ENCODE assay signal across 19 cellular contexts in genomic region chr20:36632487-36633284, GRCh38. TPM values are rescaled to one million over a fixed set of nuclear protein-coding genes. Genes with fewer than 3 reads are reported as not detected.
DNase-seq lines count a peak whose midpoint lies in the region; ATAC-seq and TF ChIP-seq lines count a peak whose summit lies in the region.
"Had no signal": no experiment of that assay in that cellular context is flagged by ENCODE, and none has a peak within 500 bp of the region (broad histone marks: within the 10 kb centered on the region; RNA-seq: fewer than 3 reads in every experiment).

No MANE protein-coding gene starts in this region.

- POLR2A ChIA-PET in CD8-positive, alpha-beta T cell (lab: Charles Lee), result interaction anchor here (10.0 kb wide), 1 partner anchor 10 kb away, joined by 73 read pairs; the partner anchor contains the start of gene SLA2

- H2AK5ac ChIP-seq in H9 (ENCODE audit: insufficient read length, low read length), result no peak overlapping the region

- H2BK12ac ChIP-seq in H9 (ENCODE audit: insufficient read length, low read depth, low read length), result no peak overlapping the region

- no peak overlapping the region for H3K56ac ChIP-seq in H9 (ENCODE audit: insufficient read length, low read depth, low read length)

- no peak overlapping the region for H4K91ac ChIP-seq in H9 (ENCODE audit: insufficient read length, low read depth, low read length)

- H3K4me1 ChIP-seq in CD8-positive, alpha-beta T cell (ENCODE audit: insufficient read depth, low read length), result peaks cover 39% of the 10 kb centered on the region
- H3K4me1 ChIP-seq in H9 (ENCODE audit: insufficient read depth, low read length) (no peaks in the 10 kb centered on the region; the same call in 1 of the 2 replicates), mucosa of descending colon (ENCODE audit: low read depth) (no peaks in the 10 kb centered on the region)
- H3K4me1 ChIP-seq: gastrocnemius medialis, pancreas, stomach, vagina had no signal

- H3K23me2 ChIP-seq in H9 (ENCODE audit: insufficient read length, low read depth, low read length, poor library complexity, severe bottlenecking), result no peaks in the 10 kb centered on the region

- H2BK15ac ChIP-seq in H9 (ENCODE audit: low read depth, low read length), result no peak overlapping the region

- H2BK20ac ChIP-seq in H9 (ENCODE audit: low read depth, low read length, poor library complexity, severe bottlenecking), result no peak overlapping the region

- H3K9me3 Mint-ChIP-seq in CD8-positive, alpha-beta T cell, result no peaks in the 10 kb centered on the region
- H3K9me3 Mint-ChIP-seq in H9, result no peaks in the 10 kb centered on the region
- no peaks in the 10 kb centered on the region for H3K9me3 Mint-ChIP-seq in activated naive CD4-positive, alpha-beta T cell treated with anti-CD3 and anti-CD28 coated beads, Interleukin-2, amount 50 U/mL, for 72 hours
- H3K9me3 Mint-ChIP-seq in immature natural killer cell, result no peaks in the 10 kb centered on the region

- WGBS in H9 (ENCODE audit: extremely low coverage, insufficient read length, low lambda C conversion rate), result no CpG with 5 or more reads among the region's 14 CpGs

- H3K36me3 ChIP-seq in CD8-positive, alpha-beta T cell (ENCODE audit: insufficient read depth, low read length), result peaks cover 39% of the 10 kb centered on the region
- H3K36me3 ChIP-seq in mucosa of descending colon (ENCODE audit: low read depth), result no peaks in the 10 kb centered on the region
- H3K36me3 ChIP-seq: gastrocnemius medialis, pancreas, stomach, vagina had no signal

- no peak overlapping the region for H4K5ac ChIP-seq in H9 (ENCODE audit: insufficient read length, low read depth, low read length)

- H3K79me1 ChIP-seq in H9 (ENCODE audit: insufficient read depth, low read depth, low read length, poor library complexity, severe bottlenecking), result no peaks in the 10 kb centered on the region

- no peak overlapping the region; the same call in 1 of the 2 replicates for H3K14ac ChIP-seq in H9 (ENCODE audit: insufficient read depth, low read length)

- no peaks in the 10 kb centered on the region for H3K79me2 ChIP-seq in H9 (ENCODE audit: insufficient read depth, low read length)

- no peak overlapping the region for H4K8ac ChIP-seq in H9 (replicated peaks; ENCODE audit: insufficient read length, low read depth, low read length)

- H4K20me1 ChIP-seq in H9 (ENCODE audit: control insufficient read depth, insufficient read depth, insufficient read length), result no peaks in the 10 kb centered on the region

- no peak overlapping the region for H2BK120ac ChIP-seq in H9 (ENCODE audit: low read depth, low read length, poor library complexity, severe bottlenecking)

- H3K4me2 ChIP-seq in H9 (ENCODE audit: insufficient read depth, insufficient read length, low read length), result no peak overlapping the region
- H3K4me2 ChIP-seq: smooth muscle cell had no signal

- no peaks in the 10 kb centered on the region for H3K9me3 ChIP-seq in CD8-positive, alpha-beta T cell (ENCODE audit: low read length)
- H3K9me3 ChIP-seq in H9 (ENCODE audit: control insufficient read depth, low read depth, low read length) (no peaks in the 10 kb centered on the region), mucosa of descending colon (no peaks in the 10 kb centered on the region)
- H3K9me3 ChIP-seq: gastrocnemius medialis, pancreas, stomach, vagina had no signal

- no peaks in the 10 kb centered on the region for H3K27me3 ChIP-seq in CD8-positive, alpha-beta T cell (ENCODE audit: insufficient read depth, low read length)
- no peaks in the 10 kb centered on the region for H3K27me3 ChIP-seq in H9 (ENCODE audit: insufficient read depth, low read length)
- H3K27me3 ChIP-seq: gastrocnemius medialis, pancreas, stomach, vagina had no signal

- H3T11ph ChIP-seq in H9 (ENCODE audit: low read length), result no peak overlapping the region

- H3K4ac ChIP-seq in H9 (ENCODE audit: low read depth, low read length), result no peak overlapping the region

- H2BK5ac ChIP-seq in H9 (ENCODE audit: insufficient read length, low read length), result no peak overlapping the region

- no peak overlapping the region for H2AFZ ChIP-seq in H9 (ENCODE audit: low read length)

- TF ChIP-seq CTCF in CD8-positive, alpha-beta T cell (IDR thresholded peaks at IDR 0.05), result no peak
- TF ChIP-seq CTCF in H9 (conservative IDR thresholded peaks at IDR 0.05) (peak; percentile 66), mucosa of descending colon (IDR thresholded peaks at IDR 0.05) (no peak)

- no peak overlapping the region for H3K4me3 Mint-ChIP-seq in CD8-positive, alpha-beta T cell
- H3K4me3 Mint-ChIP-seq in H9, result no peak overlapping the region
- no peak overlapping the region for H3K4me3 Mint-ChIP-seq in immature natural killer cell
- H3K4me3 Mint-ChIP-seq: activated naive CD8-positive, alpha-beta T cell had no signal

- CTCF ChIA-PET in CD8-positive, alpha-beta T cell (lab: Charles Lee), result interaction anchor here (0.7 to 1.9 kb wide), 3 partner anchors 15 to 21 kb away, joined by 3 to 8 read pairs (median 4); no protein-coding TSS in a partner anchor

- DNase-seq in CD8-positive, alpha-beta T cell, result no peak
- peak; percentile 86 for DNase-seq in H9
- DNase-seq in activated naive CD4-positive, alpha-beta T cell treated with anti-CD3 and anti-CD28 coated beads, Interleukin-2, amount 50 U/mL, for 72 hours (ENCODE audit: low spot score in 2 of 2), result no peak
- DNase-seq in immature natural killer cell, result no peak
- DNase-seq in mucosa of descending colon, result no peak
- DNase-seq: DND-41, gastrocnemius medialis, KG1, NCI-H1417 treated with DMSO at 0.1 percent for 48 hours, NCI-H226, pancreas, SIG-M5, stomach had no signal

- H3K27me3 Mint-ChIP-seq in CD8-positive, alpha-beta T cell (ENCODE audit: low read depth), result no peaks in the 10 kb centered on the region
- no peaks in the 10 kb centered on the region for H3K27me3 Mint-ChIP-seq in H9 (ENCODE audit: low read depth)
- peaks cover 16 to 36% (median 23%) of the 10 kb centered on the region in 3 donors for H3K27me3 Mint-ChIP-seq in immature natural killer cell (ENCODE audit: low read depth in 3 of 3)
- H3K27me3 Mint-ChIP-seq: activated naive CD8-positive, alpha-beta T cell had no signal

- peak overlapping the region; percentile 97 for H3K27ac Mint-ChIP-seq in CD8-positive, alpha-beta T cell
- H3K27ac Mint-ChIP-seq in H9, result no peak overlapping the region; a peak in 2 of 7 replicates
- peak overlapping the region; percentile 25 to 72 for H3K27ac Mint-ChIP-seq in activated naive CD4-positive, alpha-beta T cell treated with anti-CD3 and anti-CD28 coated beads, Interleukin-2, amount 50 U/mL, for 72 hours
- peak overlapping the region; percentile 98 to 99 (median 99) for H3K27ac Mint-ChIP-seq in immature natural killer cell

- peaks cover 53% of the 10 kb centered on the region for H3K4me1 Mint-ChIP-seq in CD8-positive, alpha-beta T cell (ENCODE audit: low read depth)
- H3K4me1 Mint-ChIP-seq in H9 (peaks cover 6 to 8% of the 10 kb centered on the region in 2 experiments; a peak in 3 of 4 replicates), immature natural killer cell (peaks cover 49 to 50% of the 10 kb centered on the region in 2 donors)

- ATAC-seq in CD8-positive, alpha-beta T cell, result no peak
- ATAC-seq in activated naive CD4-positive, alpha-beta T cell treated with anti-CD3 and anti-CD28 coated beads, Interleukin-2, amount 50 U/mL, for 72 hours, result no peak
- no peak for ATAC-seq in GM19035 (IDR thresholded peaks at IDR 0.05; ENCODE audit: unreplicated experiment)
- no peak for ATAC-seq in mucosa of descending colon
- no peak for ATAC-seq in HG02852 (IDR thresholded peaks at IDR 0.05; ENCODE audit: unreplicated experiment)
- ATAC-seq: gastrocnemius medialis had no signal

- no peak overlapping the region for H3K23ac ChIP-seq in H9 (ENCODE audit: insufficient read length, low read depth, low read length)

- intact Hi-C loops in CD8-positive, alpha-beta T cell (cut with DNase I, micrococcal nuclease), result no loop called here
- intact Hi-C loops in mucosa of descending colon (cut with DNase I, micrococcal nuclease), result no loop called here

- H3K27ac ChIP-seq in CD8-positive, alpha-beta T cell (ENCODE audit: low read depth, low read length), result no peak overlapping the region
- H3K27ac ChIP-seq in H9 (ENCODE audit: insufficient read length, low read depth, low read length), result no peak overlapping the region
- H3K27ac ChIP-seq: gastrocnemius medialis, pancreas, stomach, vagina had no signal

- H3K18ac ChIP-seq in H9 (ENCODE audit: insufficient read length, low read depth, low read length), result no peak overlapping the region

- H3K36me3 Mint-ChIP-seq in CD8-positive, alpha-beta T cell, result peaks cover 74% of the 10 kb centered on the region
- H3K36me3 Mint-ChIP-seq in H9 (ENCODE audit: insufficient read depth in 1 of 3, low read depth in 3 of 3) (no peaks in the 10 kb centered on the region), immature natural killer cell (peaks cover 33 to 39% (median 33%) of the 10 kb centered on the region in 3 donors)
- peaks cover 9 to 37% of the 10 kb centered on the region in 2 donors for H3K36me3 Mint-ChIP-seq in activated naive CD4-positive, alpha-beta T cell treated with anti-CD3 and anti-CD28 coated beads, Interleukin-2, amount 50 U/mL, for 72 hours

- H3K4me3 ChIP-seq in CD8-positive, alpha-beta T cell (ENCODE audit: low read depth, low read length), result no peak overlapping the region
- H3K4me3 ChIP-seq in mucosa of descending colon, result no peak overlapping the region
- H3K4me3 ChIP-seq: gastrocnemius medialis, pancreas, smooth muscle cell, stomach, vagina had no signal

- no peak overlapping the region for H3K9ac ChIP-seq in H9 (ENCODE audit: extremely low read depth, insufficient read length, low read length)

RNA-seq across cellular contexts. Expression of gene SLA2, which starts 13.3 kb away (rescaled TPM):
- total RNA-seq in CD8-positive, alpha-beta T cell, result 10 to 100 TPM; 58.5 to 60.3 TPM
- 0.13 and 0.20 TPM in 2 replicates for total RNA-seq in H9 (2021)
- 10 to 100 TPM; 33.7 to 66.8 TPM for total RNA-seq in activated naive CD4-positive, alpha-beta T cell treated with anti-CD3 and anti-CD28 coated beads, Interleukin-2, amount 50 U/mL, for 72 hours
- polyA plus RNA-seq in immature natural killer cell, result 10 to 100 TPM; 21.0 to 24.1 (median 24.1) TPM
- 1 to 10 TPM; 1.5 to 1.6 (median 1.6) TPM for total RNA-seq in mucosa of descending colon
- total RNA-seq: gastrocnemius medialis, smooth muscle cell had no signal
- polyA plus RNA-seq: BJ, smooth muscle cell had no signal

RNA-seq across cellular contexts. Expression of gene RAB5IF, which starts 27.1 kb away (rescaled TPM):
- 100 to 1,000 TPM; 106 to 108 TPM for total RNA-seq in CD8-positive, alpha-beta T cell
- total RNA-seq in H9 (2021) (96.5 and 111 TPM in 2 replicates), mucosa of descending colon (100 to 1,000 TPM in 2 of 3 donors, 10 to 100 TPM in 1; 96.2 to 150 (median 128) TPM)
- 100 to 1,000 TPM in 1 of 2 donors, 10 to 100 TPM in 1; 75.5 to 107 TPM for total RNA-seq in activated naive CD4-positive, alpha-beta T cell treated with anti-CD3 and anti-CD28 coated beads, Interleukin-2, amount 50 U/mL, for 72 hours
- polyA plus RNA-seq in immature natural killer cell, result 100 to 1,000 TPM; 230 to 380 (median 276) TPM

RNA-seq across cellular contexts. Expression of gene TGIF2, which starts 59.3 kb away (rescaled TPM):
- 10 to 100 TPM; 50.4 to 51.1 TPM for total RNA-seq in CD8-positive, alpha-beta T cell
- total RNA-seq in H9 (2021) (81.7 and 94.6 TPM in 2 replicates), mucosa of descending colon (10 to 100 TPM in 1 of 3 donors, 1 to 10 TPM in 2; 4.2 to 13.3 (median 6.5) TPM)
- 10 to 100 TPM; 33.7 to 52.6 TPM for total RNA-seq in activated naive CD4-positive, alpha-beta T cell treated with anti-CD3 and anti-CD28 coated beads, Interleukin-2, amount 50 U/mL, for 72 hours
- 10 to 100 TPM; 12.3 to 16.1 (median 14.9) TPM for polyA plus RNA-seq in immature natural killer cell

Comparison
In these comparisons a context has a peak if more than half of its experiments do, and no peak if none do; other contexts are left out.
1. H3K27ac Mint-ChIP-seq: peak in CD8-positive, alpha-beta T cell (single experiment), activated naive CD4-positive, alpha-beta T cell treated with anti-CD3 and anti-CD28 coated beads, Interleukin-2, amount 50 U/mL, for 72 hours (2 of 2) and immature natural killer cell (6 of 6); none in H9 (0 of 3).
2. RNA of gene SLA2, which starts 13.3 kb away (total RNA-seq): 33.7 to 66.8 TPM in activated naive CD4-positive, alpha-beta T cell treated with anti-CD3 and anti-CD28 coated beads, Interleukin-2, amount 50 U/mL, for 72 hours and 58.5 to 60.3 TPM in CD8-positive, alpha-beta T cell; 1.5 to 1.6 TPM in mucosa of descending colon and 0.13 to 0.20 TPM in H9; every median in the first group is over 10 times any median in the second.